In genomic region chr10:4242561-4243035, GRCh38 we compare ENCODE assay signal across 10 cellular contexts.
A peak's percentile ranks its signal among the peaks of the same experiment; 100 is the strongest.
DNase-seq lines count a peak whose midpoint lies in the region; ATAC-seq, FAIRE-seq and TF ChIP-seq lines count a peak whose summit lies in the region.
"Had no signal": no experiment of that assay in that cellular context is flagged by ENCODE, and none has a peak within 500 bp of the region (broad histone marks: within the 10 kb centered on the region; RNA-seq: fewer than 3 reads in every experiment).

No MANE protein-coding gene starts in this region.

- WGBS in right lobe of liver (ENCODE audit: insufficient coverage, low coverage, low lambda C conversion rate, missing lambda C conversion rate) = 32% methylated on average over 2 of the region's 2 CpGs
- WGBS in HepG2 (ENCODE audit: low lambda C conversion rate) = 0% methylated on average over 2 of the region's 2 CpGs
- 51 to 53% methylated on average over 2 of the region's 2 CpGs for WGBS in mesodermal cell (ENCODE audit: insufficient coverage in 2 of 2), 2 experiments

- no peaks in the 10 kb centered on the region for H4K20me1 ChIP-seq in HepG2 (ENCODE audit: insufficient read depth, low read length)

- in situ Hi-C loops in HepG2 (cut with HindIII; ENCODE audit: extremely low pct_ligation_motif_present, low pct_unique_long_range_greater_than_20kb) = no loop called here

- POLR2A ChIA-PET in HepG2 (lab: Yijun Ruan, JAX) = no interaction called here

- no peaks in the 10 kb centered on the region for H3K36me3 ChIP-seq in right lobe of liver
- H3K36me3 ChIP-seq in HepG2 (replicated peaks in 1 of 2; ENCODE audit: control insufficient read depth in 1 of 2, insufficient read depth in 2 of 2, low read length in 2 of 2) = no peaks in the 10 kb centered on the region
- H3K36me3 ChIP-seq in mesodermal cell (ENCODE audit: control insufficient read depth, insufficient read depth, low read length) = no peaks in the 10 kb centered on the region
- no peaks in the 10 kb centered on the region for H3K36me3 ChIP-seq in vagina

- no peak for FAIRE-seq in HepG2 (lab: Jason Lieb, UNC)

- H3K4me1 ChIP-seq in right lobe of liver (no peaks in the 10 kb centered on the region), HepG2 (ENCODE audit: insufficient read depth, low read length) (no peaks in the 10 kb centered on the region), mesodermal cell (ENCODE audit: control insufficient read depth, insufficient read depth, low read length, poor library complexity, severe bottlenecking) (peaks cover 42% of the 10 kb centered on the region), vagina (peaks cover 23% of the 10 kb centered on the region)

- H3K9me3 ChIP-seq in right lobe of liver (no peaks in the 10 kb centered on the region), HepG2 (ENCODE audit: low read length) (no peaks in the 10 kb centered on the region), mesodermal cell (ENCODE audit: control insufficient read depth, low read length) (peaks cover 3% of the 10 kb centered on the region), vagina (no peaks in the 10 kb centered on the region)

- H3K27ac ChIP-seq in right lobe of liver (peak overlapping the region in 2 of 3 donors; percentile 2 to 24), HepG2 (ENCODE audit: extremely low read length, insufficient read depth, low read length) (no peak overlapping the region), coronary artery (peak overlapping the region; percentile 89 to 92), mesodermal cell (ENCODE audit: low read depth, low read length, severe bottlenecking) (peak overlapping the region; percentile 100), vagina (peak overlapping the region; percentile 75)

- TF ChIP-seq POLR2A in right lobe of liver (IDR thresholded peaks at IDR 0.05) (no peak), HepG2 (IDR thresholded peaks at IDR 0.05; ENCODE audit: insufficient read depth in 1 of 2, low read depth in 2 of 2, low read length in 2 of 2) (no peak), vagina (IDR thresholded peaks at IDR 0.05) (no peak)

- TF ChIP-seq EP300 in HepG2 (IDR thresholded peaks at IDR 0.05; ENCODE audit: low read depth in 2 of 2, low read length in 2 of 2) (no peak), HepG2 (CRISPR knock-in tag; IDR thresholded peaks at IDR 0.05; ENCODE audit: borderline replicate concordance) (no peak)

- TF ChIP-seq CTCF in right lobe of liver (IDR thresholded peaks at IDR 0.05) = no peak
- no peak for TF ChIP-seq CTCF in HepG2 (CRISPR knock-in tag; IDR thresholded peaks at IDR 0.05)
- TF ChIP-seq CTCF in coronary artery (IDR thresholded peaks at IDR 0.05) = no peak
- no peak for TF ChIP-seq CTCF in vagina (IDR thresholded peaks at IDR 0.05)

- no peak overlapping the region for H3K9ac ChIP-seq in HepG2 (ENCODE audit: insufficient read depth, low read depth, low read length)

- ATAC-seq in right lobe of liver (peak in 2 of 4 donors; percentile 21 to 50), HepG2 (no peak), GM21576 (IDR thresholded peaks at IDR 0.05; ENCODE audit: unreplicated experiment) (no peak), HG02678 (IDR thresholded peaks at IDR 0.05; ENCODE audit: unreplicated experiment) (no peak)
- ATAC-seq: CD8-positive, alpha-beta T cell had no signal

- DNase-seq in right lobe of liver (no peak), HepG2 (ENCODE audit: low spot score) (no peak), coronary artery (ENCODE audit: low spot score) (no peak), vagina (ENCODE audit: extremely low spot score in 2 of 2) (no peak), HuH-7 (ENCODE audit: low spot score) (no peak)
- DNase-seq: CD8-positive, alpha-beta T cell; GOT3 had no signal

- H2AFZ ChIP-seq in HepG2 (ENCODE audit: low read length) = no peak overlapping the region

- H3K4me2 ChIP-seq in HepG2 (ENCODE audit: low read depth, low read length) = no peak overlapping the region

- intact Hi-C loops in right lobe of liver (cut with DNase I) (no loop called here), HepG2 (cut with micrococcal nuclease; ENCODE audit: unreplicated experiment) (no loop called here), vagina (cut with DNase I) (loop anchor here (10.0 kb wide), 1 partner anchor 412 kb away; no protein-coding TSS in a partner anchor)

- no peak for TF ChIP-seq RAD21 in HepG2 (CRISPR knock-in tag; IDR thresholded peaks at IDR 0.05)

- CTCF ChIA-PET in HepG2 (lab: Yijun Ruan, JAX; ENCODE audit: low intra/inter-chr PET ratio, low total read pairs) = no interaction called here

- no peaks in the 10 kb centered on the region for H3K27me3 ChIP-seq in right lobe of liver
- 0 out of 5 replicates have a peak, but pooled peaks cover 0 to 6% of the 10 kb centered on the region in 2 experiments for H3K27me3 ChIP-seq in HepG2 (ENCODE audit: control insufficient read depth in 1 of 2, insufficient read depth in 2 of 2, low read length in 2 of 2)
- no peaks in the 10 kb centered on the region for H3K27me3 ChIP-seq in vagina

- no TSS peak for BruUV-seq in HepG2 (replicated peaks; lab: Mats Ljungman, UMichigan)

- H3K4me3 ChIP-seq in right lobe of liver (no peak overlapping the region), HepG2 (replicated peaks in 1 of 3; ENCODE audit: insufficient read depth in 1 of 3, low read depth in 2 of 3, low read length in 3 of 3) (no peak overlapping the region), coronary artery (peak overlapping the region; percentile 63), mesodermal cell (ENCODE audit: extremely low read depth, insufficient read depth, low read length, poor library complexity, severe bottlenecking) (peak overlapping the region; percentile 3), vagina (peak overlapping the region; percentile 9 to 15)

- H3K79me2 ChIP-seq in HepG2 (ENCODE audit: insufficient read depth, low read length) = no peaks in the 10 kb centered on the region

TF ChIP-seq in HepG2, 621 proteins besides CTCF, POLR2A, EP300 and RAD21:
- no peak for TF ChIP-seq ZC3H4 (CRISPR knock-in tag; IDR thresholded peaks at IDR 0.05; ENCODE audit: borderline replicate concordance)
- TF ChIP-seq ETS1 (CRISPR knock-in tag; IDR thresholded peaks at IDR 0.05) = no peak
- TF ChIP-seq ZNF18 (CRISPR knock-in tag; IDR thresholded peaks at IDR 0.05; ENCODE audit: insufficient replicate concordance) = no peak
- TF ChIP-seq ZKSCAN5 (CRISPR knock-in tag; IDR thresholded peaks at IDR 0.05) = no peak
- no peak for TF ChIP-seq CENPT (CRISPR knock-in tag; IDR thresholded peaks at IDR 0.05; ENCODE audit: low read depth)
- TF ChIP-seq ZNF616 (CRISPR knock-in tag; IDR thresholded peaks at IDR 0.05; ENCODE audit: low read depth) = no peak
- TF ChIP-seq TAF15 (IDR thresholded peaks at IDR 0.05; ENCODE audit: low read depth, low read length, poor library complexity, severe bottlenecking) = no peak
- TF ChIP-seq ZNF670 (CRISPR knock-in tag; IDR thresholded peaks at IDR 0.05; ENCODE audit: borderline replicate concordance) = no peak

Comparison
In these comparisons a context has a peak if more than half of its experiments do, and no peak if none do; other contexts are left out.
1. H3K4me3 ChIP-seq: peak in coronary artery (single experiment), mesodermal cell (single experiment) and vagina (2 of 2); none in right lobe of liver (0 of 3) and HepG2 (0 of 3).